ENCODE assay signal across 8 cellular contexts in the genomic region with DNA sequence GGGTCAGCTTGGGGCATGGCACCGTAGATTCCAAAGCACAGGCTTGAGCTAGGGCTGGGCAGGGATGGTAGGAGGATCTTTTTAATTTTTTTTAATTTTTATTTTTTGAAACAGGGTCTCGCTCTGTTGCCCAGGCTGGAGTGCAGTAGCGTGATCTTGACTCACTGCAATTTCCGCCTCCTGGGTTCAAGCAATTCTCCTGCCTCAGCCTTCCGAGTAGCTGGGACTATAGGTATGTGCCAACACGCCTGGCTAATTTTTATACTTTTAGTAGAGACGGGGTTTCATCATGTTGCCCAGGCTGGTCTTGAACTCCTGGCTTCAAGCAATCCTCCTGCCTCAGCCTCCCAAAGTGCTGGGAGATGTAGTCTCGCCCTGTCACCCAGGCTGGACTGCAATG. TPM values are rescaled to one million over a fixed set of nuclear protein-coding genes. Genes with fewer than 3 reads are reported as not detected.
A peak's percentile ranks its signal among the peaks of the same experiment; 100 is the strongest.
DNase-seq lines count a peak whose midpoint lies in the region; ATAC-seq and TF ChIP-seq lines count a peak whose summit lies in the region.
"Not testable (repeated sequence)": the region's sequence is repeated elsewhere in the genome, so short reads cannot be mapped to it uniquely, and the experiment has no call there.

No MANE protein-coding gene starts in this region.

- H3K27me3 Mint-ChIP-seq in CD4-positive, alpha-beta memory T cell; T-cell; activated T-cell treated with anti-CD3 and anti-CD28 coated beads, Interleukin-2, amount 50 U/mL, for 24 hours; activated naive CD8-positive, alpha-beta T cell treated with anti-CD3 and anti-CD28 coated beads, Interleukin-2, amount 50 U/mL, for 24 hours; progenitor cell of endocrine pancreas: not testable (repeated sequence)

- not testable (repeated sequence) for ATAC-seq in T-cell (replicated peaks in 1 of 4); activated naive CD8-positive, alpha-beta T cell treated with anti-CD3 and anti-CD28 coated beads, Interleukin-2, amount 50 U/mL, for 24 hours; lower lobe of right lung; upper lobe of right lung

- not testable (repeated sequence) for TF ChIP-seq CTCF in lower lobe of right lung (IDR thresholded peaks at IDR 0.05); progenitor cell of endocrine pancreas (IDR thresholded peaks at IDR 0.05; ENCODE audit: unreplicated experiment); upper lobe of right lung (IDR thresholded peaks at IDR 0.05)

- H3K36me3 Mint-ChIP-seq in CD4-positive, alpha-beta memory T cell: peaks cover 11 to 55% of the 10 kb centered on the region in 2 donors
- peaks cover 11% of the 10 kb centered on the region for H3K36me3 Mint-ChIP-seq in T-cell
- H3K36me3 Mint-ChIP-seq in activated T-cell treated with anti-CD3 and anti-CD28 coated beads, Interleukin-2, amount 50 U/mL, for 24 hours (ENCODE audit: low read depth): peaks cover 72% of the 10 kb centered on the region
- peaks cover 36% of the 10 kb centered on the region for H3K36me3 Mint-ChIP-seq in activated naive CD8-positive, alpha-beta T cell treated with anti-CD3 and anti-CD28 coated beads, Interleukin-2, amount 50 U/mL, for 24 hours (ENCODE audit: low read depth)
- H3K36me3 Mint-ChIP-seq in progenitor cell of endocrine pancreas (ENCODE audit: insufficient read depth): not testable (repeated sequence)

- not testable (repeated sequence) for DNase-seq in CD4-positive, alpha-beta memory T cell; T-cell; activated T-cell treated with anti-CD3 and anti-CD28 coated beads, Interleukin-2, amount 50 U/mL, for 24 hours; activated naive CD8-positive, alpha-beta T cell treated with anti-CD3 and anti-CD28 coated beads, Interleukin-2, amount 50 U/mL, for 24 hours; lower lobe of right lung; progenitor cell of endocrine pancreas (ENCODE audit: low spot score, unreplicated experiment); upper lobe of right lung

- H3K27ac Mint-ChIP-seq in CD4-positive, alpha-beta memory T cell: peak overlapping the region; percentile 98 to 100 (median 99)
- peak overlapping the region; percentile 100 for H3K27ac Mint-ChIP-seq in T-cell
- H3K27ac Mint-ChIP-seq in activated T-cell treated with anti-CD3 and anti-CD28 coated beads, Interleukin-2, amount 50 U/mL, for 24 hours: peak overlapping the region; percentile 100
- peak overlapping the region; percentile 100 for H3K27ac Mint-ChIP-seq in activated naive CD8-positive, alpha-beta T cell treated with anti-CD3 and anti-CD28 coated beads, Interleukin-2, amount 50 U/mL, for 24 hours
- peak overlapping the region; percentile 45 for H3K27ac Mint-ChIP-seq in progenitor cell of endocrine pancreas

- H3K4me3 Mint-ChIP-seq in CD4-positive, alpha-beta memory T cell: peak overlapping the region; percentile 87 to 99 (median 95)
- peak overlapping the region; percentile 89 to 94 (median 94) for H3K4me3 Mint-ChIP-seq in T-cell
- peak overlapping the region; percentile 96 for H3K4me3 Mint-ChIP-seq in activated T-cell treated with anti-CD3 and anti-CD28 coated beads, Interleukin-2, amount 50 U/mL, for 24 hours
- H3K4me3 Mint-ChIP-seq in activated naive CD8-positive, alpha-beta T cell treated with anti-CD3 and anti-CD28 coated beads, Interleukin-2, amount 50 U/mL, for 24 hours: peak overlapping the region; percentile 94
- not testable (repeated sequence) for H3K4me3 Mint-ChIP-seq in progenitor cell of endocrine pancreas (ENCODE audit: low read depth)

- not testable (repeated sequence) for H3K36me3 ChIP-seq in CD4-positive, alpha-beta memory T cell (ENCODE audit: insufficient read depth, low read length); lower lobe of right lung; upper lobe of right lung
- peaks cover 27% of the 10 kb centered on the region for H3K36me3 ChIP-seq in KOPT-K1 (ENCODE audit: insufficient read depth, low read length)

- intact Hi-C loops in CD4-positive, alpha-beta memory T cell (cut with micrococcal nuclease): loop anchor here (1.0 to 5.0 kb wide), 4 partner anchors 78 to 213 kb away; a partner anchor contains a TSS
- intact Hi-C loops in lower lobe of right lung (cut with DNase I); upper lobe of right lung (cut with DNase I): not testable (repeated sequence)

- not testable (repeated sequence) for H3K9me3 Mint-ChIP-seq in CD4-positive, alpha-beta memory T cell; T-cell; activated T-cell treated with anti-CD3 and anti-CD28 coated beads, Interleukin-2, amount 50 U/mL, for 24 hours; activated naive CD8-positive, alpha-beta T cell treated with anti-CD3 and anti-CD28 coated beads, Interleukin-2, amount 50 U/mL, for 24 hours; progenitor cell of endocrine pancreas (ENCODE audit: low read depth)

- H3K4me3 ChIP-seq in CD4-positive, alpha-beta memory T cell (ENCODE audit: low read length in 2 of 2): peak overlapping the region; percentile 62 to 66
- H3K4me3 ChIP-seq in lower lobe of right lung: peak overlapping the region; percentile 68
- H3K4me3 ChIP-seq in upper lobe of right lung: not testable (repeated sequence)

- POLR2A ChIA-PET in CD4-positive, alpha-beta memory T cell (lab: Charles Lee; ENCODE audit: partially characterized antibody): interaction anchor here (0.6 to 44.6 kb wide), 7 partner anchors 0 to 163 kb away, joined by 3 to 2727 read pairs (median 5); a partner anchor contains a TSS
- POLR2A ChIA-PET in T-cell (lab: Charles Lee): interaction anchor here (0.6 to 1.6 kb wide), 4 partner anchors 10 to 131 kb away, joined by 3 to 8 read pairs (median 5); no protein-coding TSS in a partner anchor

- H3K4me1 Mint-ChIP-seq in CD4-positive, alpha-beta memory T cell: peaks cover 48 to 88% (median 64%) of the 10 kb centered on the region in 4 donors
- H3K4me1 Mint-ChIP-seq in T-cell: peaks cover 77 to 81% (median 79%) of the 10 kb centered on the region in 3 donors
- peaks cover 79% of the 10 kb centered on the region for H3K4me1 Mint-ChIP-seq in activated T-cell treated with anti-CD3 and anti-CD28 coated beads, Interleukin-2, amount 50 U/mL, for 24 hours (ENCODE audit: low read depth)
- peaks cover 77% of the 10 kb centered on the region for H3K4me1 Mint-ChIP-seq in activated naive CD8-positive, alpha-beta T cell treated with anti-CD3 and anti-CD28 coated beads, Interleukin-2, amount 50 U/mL, for 24 hours
- H3K4me1 Mint-ChIP-seq in progenitor cell of endocrine pancreas (ENCODE audit: low read depth): peaks cover 15% of the 10 kb centered on the region

- H3K9me3 ChIP-seq in CD4-positive, alpha-beta memory T cell (ENCODE audit: control insufficient read depth in 1 of 2, low read length in 2 of 2); KOPT-K1 (ENCODE audit: insufficient read depth, low read length, poor library complexity, severe bottlenecking); lower lobe of right lung; upper lobe of right lung: not testable (repeated sequence)

- peak overlapping the region; percentile 97 for H3K27ac ChIP-seq in CD4-positive, alpha-beta memory T cell (ENCODE audit: low read depth, low read length)
- H3K27ac ChIP-seq in KOPT-K1 (ENCODE audit: low read depth, low read length, poor library complexity, severe bottlenecking) (peak overlapping the region; percentile 95), lower lobe of right lung (peak overlapping the region; percentile 84), upper lobe of right lung (peak overlapping the region; percentile 85)

- CTCF ChIA-PET in CD4-positive, alpha-beta memory T cell (lab: Charles Lee; ENCODE audit: partially characterized antibody): interaction anchor here (0.6 to 15.1 kb wide), 7 partner anchors 11 to 122 kb away, joined by 3 to 918 read pairs (median 4); a partner anchor contains a TSS
- CTCF ChIA-PET in T-cell (lab: Charles Lee): interaction anchor here (0.6 to 1.9 kb wide), 4 partner anchors 13 to 79 kb away, joined by 3 to 8 read pairs (median 5); a partner anchor contains a TSS

- peaks cover 77% of the 10 kb centered on the region for H3K4me1 ChIP-seq in CD4-positive, alpha-beta memory T cell (ENCODE audit: insufficient read depth, low read length)
- H3K4me1 ChIP-seq in lower lobe of right lung: peaks cover 92% of the 10 kb centered on the region
- H3K4me1 ChIP-seq in upper lobe of right lung: peaks cover 74% of the 10 kb centered on the region

- H3K27me3 ChIP-seq in CD4-positive, alpha-beta memory T cell (ENCODE audit: insufficient read depth, low read length); lower lobe of right lung (ENCODE audit: low read depth); upper lobe of right lung: not testable (repeated sequence)

RNA-seq across cellular contexts. Expression of a gene that starts 2.7 kb away (rescaled TPM):
- 100 to 1,000 TPM; 137 to 138 TPM for total RNA-seq in CD4-positive, alpha-beta memory T cell
- 100 to 1,000 TPM in 1 of 2 donors, 10 to 100 TPM in 1; 72.6 to 106 TPM for polyA plus RNA-seq in CD4-positive, alpha-beta memory T cell
- 100 to 1,000 TPM; 137 to 158 (median 145) TPM for total RNA-seq in T-cell
- total RNA-seq in lower lobe of right lung: 28.7 TPM
- 36.0 and 37.5 TPM in 2 replicates for total RNA-seq in progenitor cell of endocrine pancreas
- total RNA-seq in upper lobe of right lung: 41.0 TPM

RNA-seq across cellular contexts. Expression of a gene that starts 13.0 kb away (rescaled TPM):
- 10 to 100 TPM; 67.1 to 69.3 TPM for total RNA-seq in CD4-positive, alpha-beta memory T cell
- polyA plus RNA-seq in CD4-positive, alpha-beta memory T cell: 1 to 10 TPM in 1 of 2 donors, under 1 TPM in 1; 0.13 to 3.3 TPM
- total RNA-seq in T-cell: 100 to 1,000 TPM in 1 of 5 donors, 10 to 100 TPM in 4; 87.7 to 106 (median 96.0) TPM
- total RNA-seq in lower lobe of right lung: 19.7 TPM
- total RNA-seq in progenitor cell of endocrine pancreas: 27.2 and 28.6 TPM in 2 replicates
- total RNA-seq in upper lobe of right lung: 18.4 TPM

Comparison
In these comparisons a context has a peak if more than half of its experiments do, and no peak if none do; other contexts are left out.
1. H3K27ac Mint-ChIP-seq: peak in every context shown above with its lines; median percentile 100 in T-cell; 100 in activated T-cell treated with anti-CD3 and anti-CD28 coated beads, Interleukin-2, amount 50 U/mL, for 24 hours; 100 in activated naive CD8-positive, alpha-beta T cell treated with anti-CD3 and anti-CD28 coated beads, Interleukin-2, amount 50 U/mL, for 24 hours; 99 in CD4-positive, alpha-beta memory T cell; 45 in progenitor cell of endocrine pancreas.